Comparison of ENCODE assay signal across 13 cellular contexts in genomic region chr7:10707519-10707918, GRCh38.
DNase-seq lines count a peak whose midpoint lies in the region; ATAC-seq lines count a peak whose summit lies in the region.
"Had no signal": no experiment of that assay in that cellular context is flagged by ENCODE, and none has a peak within 500 bp of the region (broad histone marks: within the 10 kb centered on the region; RNA-seq: fewer than 3 reads in every experiment).

No MANE protein-coding gene starts in this region.

- H3K27me3 Mint-ChIP-seq in activated T-helper 17 cell treated with anti-CD3 and anti-CD28 coated beads, Interleukin-2, amount 50 U/mL, for 72 hours, result no peaks in the 10 kb centered on the region

- no peaks in the 10 kb centered on the region for H3K9me3 ChIP-seq in BLaER1 treated with 17β-estradiol and CSF1 and Interleukin-3, amounts not matched to agents 10 nM and 100 nM (replicated peaks in 1 of 11)
- H3K9me3 ChIP-seq: neutrophil, thyroid gland had no signal

- no peaks in the 10 kb centered on the region for H3K27me3 ChIP-seq in BLaER1 treated with 17β-estradiol and CSF1 and Interleukin-3, amounts not matched to agents 10 nM and 100 nM
- H3K27me3 ChIP-seq: cardiac muscle cell, neutrophil, thyroid gland had no signal

- ATAC-seq in GM19395 (IDR thresholded peaks at IDR 0.05; ENCODE audit: unreplicated experiment), result peak; percentile 41
- ATAC-seq in HG02870 (IDR thresholded peaks at IDR 0.05; ENCODE audit: unreplicated experiment), result peak; percentile 32
- ATAC-seq in activated T-helper 17 cell treated with anti-CD3 and anti-CD28 coated beads, Interleukin-2, amount 50 U/mL, for 72 hours (replicated peaks), result no peak
- ATAC-seq: activated T-cell treated with anti-CD3 and anti-CD28 coated beads, Interleukin-2, amount 50 U/mL, for 4 hours had no signal

- DNase-seq in NCI-H1694 treated with DMSO at 0.1 percent for 48 hours (lab: John Stamatoyannopoulos, UW) (peak; percentile 37), amniotic stem cell (lab: John Stamatoyannopoulos, UW) (no peak), Ammon's horn (ENCODE audit: low spot score) (no peak)
- DNase-seq in effector CD8-positive, alpha-beta T cell (lab: John Stamatoyannopoulos, UW), result no peak
- DNase-seq: activated T-cell treated with anti-CD3 and anti-CD28 coated beads, Interleukin-2, amount 50 U/mL, for 4 hours; MV-4-11; thyroid gland had no signal

- H3K27ac ChIP-seq in BLaER1 treated with 17β-estradiol and CSF1 and Interleukin-3, amounts not matched to agents 10 nM and 100 nM, result no peak overlapping the region
- H3K27ac ChIP-seq: cardiac muscle cell, neutrophil, thyroid gland had no signal

- no peaks in the 10 kb centered on the region for H3K9me3 Mint-ChIP-seq in activated T-helper 17 cell treated with anti-CD3 and anti-CD28 coated beads, Interleukin-2, amount 50 U/mL, for 72 hours
- H3K9me3 Mint-ChIP-seq: activated T-cell treated with anti-CD3 and anti-CD28 coated beads, Interleukin-2, amount 50 U/mL, for 4 hours had no signal

- H3K4me3 Mint-ChIP-seq in activated T-helper 17 cell treated with anti-CD3 and anti-CD28 coated beads, Interleukin-2, amount 50 U/mL, for 72 hours, result no peak overlapping the region
- H3K4me3 Mint-ChIP-seq: activated T-cell treated with anti-CD3 and anti-CD28 coated beads, Interleukin-2, amount 50 U/mL, for 4 hours had no signal

- no peak overlapping the region for H3K27ac Mint-ChIP-seq in activated T-helper 17 cell treated with anti-CD3 and anti-CD28 coated beads, Interleukin-2, amount 50 U/mL, for 72 hours

- H3K4me2 ChIP-seq in BLaER1 treated with 17β-estradiol and CSF1 and Interleukin-3, amounts not matched to agents 10 nM and 100 nM, result peak overlapping the region in 7 of 11 experiments; percentile 17 to 68 (median 55); a peak in 11 of 22 replicates

- H3K36me3 Mint-ChIP-seq in activated T-helper 17 cell treated with anti-CD3 and anti-CD28 coated beads, Interleukin-2, amount 50 U/mL, for 72 hours (ENCODE audit: low read depth), result no peaks in the 10 kb centered on the region

- no peaks in the 10 kb centered on the region for H3K36me3 ChIP-seq in BLaER1 treated with 17β-estradiol and CSF1 and Interleukin-3, amounts not matched to agents 10 nM and 100 nM
- H3K36me3 ChIP-seq: cardiac muscle cell, neutrophil, thyroid gland had no signal

- no peak overlapping the region for H3K9ac ChIP-seq in BLaER1 treated with 17β-estradiol and CSF1 and Interleukin-3, amounts not matched to agents 10 nM and 100 nM

- H3K4me1 Mint-ChIP-seq in activated T-helper 17 cell treated with anti-CD3 and anti-CD28 coated beads, Interleukin-2, amount 50 U/mL, for 72 hours, result no peaks in the 10 kb centered on the region

- peaks cover 0 to 17% (median 12%) of the 10 kb centered on the region in 10 experiments; a peak in 14 of 20 replicates for H3K4me1 ChIP-seq in BLaER1 treated with 17β-estradiol and CSF1 and Interleukin-3, amounts not matched to agents 10 nM and 100 nM
- H3K4me1 ChIP-seq: thyroid gland had no signal

- H4K20me1 ChIP-seq in BLaER1 treated with 17β-estradiol and CSF1 and Interleukin-3, amounts not matched to agents 10 nM and 100 nM, result no peaks in the 10 kb centered on the region

- H3K4me3 ChIP-seq in BLaER1 treated with 17β-estradiol and CSF1 and Interleukin-3, amounts not matched to agents 10 nM and 100 nM, result no peak overlapping the region
- H3K4me3 ChIP-seq: cardiac muscle cell, thyroid gland had no signal
